1 cellular context compared by ENCODE assay signal in the genomic region with DNA sequence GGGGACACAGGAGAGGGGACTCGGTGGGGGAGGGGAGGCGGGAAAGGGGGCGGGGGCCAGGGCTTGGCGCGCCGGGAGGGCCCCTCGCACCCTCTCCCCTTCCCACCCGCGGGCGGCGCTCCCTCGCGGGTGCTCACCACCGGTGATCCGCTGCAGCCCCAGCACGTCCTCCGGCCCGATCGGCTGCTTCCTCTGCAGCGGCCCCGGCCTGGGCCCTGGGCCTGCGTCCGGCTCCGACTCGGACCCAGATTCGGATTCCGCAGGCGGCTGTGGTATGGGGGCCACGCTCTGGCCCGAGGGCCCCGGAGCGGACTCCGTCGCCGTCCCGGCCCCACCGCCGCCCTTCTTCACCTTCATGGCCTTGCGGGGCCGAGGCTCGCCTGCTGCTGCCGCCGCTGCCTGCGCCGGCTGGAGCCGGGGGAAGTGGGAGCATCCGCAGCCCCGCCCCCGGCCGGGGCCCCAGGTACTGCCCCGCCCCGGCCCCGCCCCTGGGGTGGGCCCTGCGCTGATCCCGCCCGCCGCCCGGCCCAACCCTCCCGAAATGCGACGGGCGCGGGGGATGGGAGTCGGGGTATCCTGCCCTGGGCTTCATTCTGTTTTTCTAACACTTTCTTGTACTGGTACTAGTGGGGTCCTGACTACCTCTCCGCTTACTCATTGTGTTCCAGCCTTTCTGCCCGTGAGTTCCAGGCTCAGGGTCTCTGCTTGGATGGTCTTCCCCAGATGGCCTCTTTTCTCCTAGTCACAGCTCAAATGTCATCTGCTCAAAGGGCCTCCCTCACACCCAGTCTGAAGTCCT.
TF ChIP-seq lines count a peak whose summit lies in the region.

A gene (minus strand): TSS at position 424 of the 799 bp plus-strand sequence. CDS start 67 bp downstream, at position 357.

TF ChIP-seq in HepG2, 621 proteins besides CTCF, POLR2A, EP300 and RAD21 (continued from another document and continues in another):
- TF ChIP-seq, protein P1, sequence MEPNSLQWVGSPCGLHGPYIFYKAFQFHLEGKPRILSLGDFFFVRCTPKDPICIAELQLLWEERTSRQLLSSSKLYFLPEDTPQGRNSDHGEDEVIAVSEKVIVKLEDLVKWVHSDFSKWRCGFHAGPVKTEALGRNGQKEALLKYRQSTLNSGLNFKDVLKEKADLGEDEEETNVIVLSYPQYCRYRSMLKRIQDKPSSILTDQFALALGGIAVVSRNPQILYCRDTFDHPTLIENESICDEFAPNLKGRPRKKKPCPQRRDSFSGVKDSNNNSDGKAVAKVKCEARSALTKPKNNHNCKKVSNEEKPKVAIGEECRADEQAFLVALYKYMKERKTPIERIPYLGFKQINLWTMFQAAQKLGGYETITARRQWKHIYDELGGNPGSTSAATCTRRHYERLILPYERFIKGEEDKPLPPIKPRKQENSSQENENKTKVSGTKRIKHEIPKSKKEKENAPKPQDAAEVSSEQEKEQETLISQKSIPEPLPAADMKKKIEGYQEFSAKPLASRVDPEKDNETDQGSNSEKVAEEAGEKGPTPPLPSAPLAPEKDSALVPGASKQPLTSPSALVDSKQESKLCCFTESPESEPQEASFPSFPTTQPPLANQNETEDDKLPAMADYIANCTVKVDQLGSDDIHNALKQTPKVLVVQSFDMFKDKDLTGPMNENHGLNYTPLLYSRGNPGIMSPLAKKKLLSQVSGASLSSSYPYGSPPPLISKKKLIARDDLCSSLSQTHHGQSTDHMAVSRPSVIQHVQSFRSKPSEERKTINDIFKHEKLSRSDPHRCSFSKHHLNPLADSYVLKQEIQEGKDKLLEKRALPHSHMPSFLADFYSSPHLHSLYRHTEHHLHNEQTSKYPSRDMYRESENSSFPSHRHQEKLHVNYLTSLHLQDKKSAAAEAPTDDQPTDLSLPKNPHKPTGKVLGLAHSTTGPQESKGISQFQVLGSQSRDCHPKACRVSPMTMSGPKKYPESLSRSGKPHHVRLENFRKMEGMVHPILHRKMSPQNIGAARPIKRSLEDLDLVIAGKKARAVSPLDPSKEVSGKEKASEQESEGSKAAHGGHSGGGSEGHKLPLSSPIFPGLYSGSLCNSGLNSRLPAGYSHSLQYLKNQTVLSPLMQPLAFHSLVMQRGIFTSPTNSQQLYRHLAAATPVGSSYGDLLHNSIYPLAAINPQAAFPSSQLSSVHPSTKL (CRISPR knock-in tag; IDR thresholded peaks at IDR 0.05) = peak; percentile 13; the same call in 1 of the 2 replicates
- TF ChIP-seq ERF (CRISPR knock-in tag; IDR thresholded peaks at IDR 0.05) (peak; percentile 58), XRCC5 (optimal IDR thresholded peaks at IDR 0.05; ENCODE audit: low read length) (no peak), ZNF292 (CRISPR knock-in tag; IDR thresholded peaks at IDR 0.05; ENCODE audit: borderline replicate concordance, low read depth) (no peak), ZNF713 (CRISPR knock-in tag; IDR thresholded peaks at IDR 0.05) (no peak), POLR2AphosphoS2 (IDR thresholded peaks at IDR 0.05; ENCODE audit: low read depth, low read length) (no peak), PAF1 (CRISPR knock-in tag; IDR thresholded peaks at IDR 0.05) (no peak), ESRRA (CRISPR knock-in tag; IDR thresholded peaks at IDR 0.05; ENCODE audit: low read depth) (no peak), ZNF253 (CRISPR knock-in tag; IDR thresholded peaks at IDR 0.05; ENCODE audit: borderline replicate concordance) (no peak), ZNF619 (CRISPR knock-in tag; IDR thresholded peaks at IDR 0.05) (no peak), STAT5B (CRISPR knock-in tag; IDR thresholded peaks at IDR 0.05) (no peak), ZNF556 (CRISPR knock-in tag; IDR thresholded peaks at IDR 0.05; ENCODE audit: borderline replicate concordance) (no peak), HNRNPLL (IDR thresholded peaks at IDR 0.05; ENCODE audit: low read depth, low read length, poor library complexity, severe bottlenecking) (peak; percentile 50), MATR3 (CRISPR knock-in tag; IDR thresholded peaks at IDR 0.05) (no peak), TRIM24 (CRISPR knock-in tag; IDR thresholded peaks at IDR 0.05) (no peak), YEATS4 (CRISPR knock-in tag; IDR thresholded peaks at IDR 0.05; ENCODE audit: borderline replicate concordance) (0 out of 2 replicates have a peak, but pooled peaks have one; percentile 46), BRCA1 (CRISPR knock-in tag; IDR thresholded peaks at IDR 0.05) (0 out of 2 replicates have a peak, but pooled peaks have one; percentile 48), ZNF768 (CRISPR knock-in tag; IDR thresholded peaks at IDR 0.05) (peak; percentile 55; the same call in 1 of the 2 replicates), SP4 (CRISPR knock-in tag; IDR thresholded peaks at IDR 0.05) (peak; percentile 87), NFE2L2 (IDR thresholded peaks at IDR 0.05; ENCODE audit: low read length) (no peak), ZSCAN21 (CRISPR knock-in tag; IDR thresholded peaks at IDR 0.05; ENCODE audit: borderline replicate concordance) (peak; percentile 72), THAP11 (CRISPR knock-in tag; IDR thresholded peaks at IDR 0.05) (peak; percentile 50), TCF12 (IDR thresholded peaks at IDR 0.05) (no peak), TCF12 (CRISPR knock-in tag; IDR thresholded peaks at IDR 0.05) (no peak), HMG20A (CRISPR knock-in tag; IDR thresholded peaks at IDR 0.05; ENCODE audit: borderline replicate concordance) (no peak), MXD4 (CRISPR knock-in tag; IDR thresholded peaks at IDR 0.05) (0 out of 2 replicates have a peak, but pooled peaks have one; percentile 41)
- TF ChIP-seq, protein P2, sequence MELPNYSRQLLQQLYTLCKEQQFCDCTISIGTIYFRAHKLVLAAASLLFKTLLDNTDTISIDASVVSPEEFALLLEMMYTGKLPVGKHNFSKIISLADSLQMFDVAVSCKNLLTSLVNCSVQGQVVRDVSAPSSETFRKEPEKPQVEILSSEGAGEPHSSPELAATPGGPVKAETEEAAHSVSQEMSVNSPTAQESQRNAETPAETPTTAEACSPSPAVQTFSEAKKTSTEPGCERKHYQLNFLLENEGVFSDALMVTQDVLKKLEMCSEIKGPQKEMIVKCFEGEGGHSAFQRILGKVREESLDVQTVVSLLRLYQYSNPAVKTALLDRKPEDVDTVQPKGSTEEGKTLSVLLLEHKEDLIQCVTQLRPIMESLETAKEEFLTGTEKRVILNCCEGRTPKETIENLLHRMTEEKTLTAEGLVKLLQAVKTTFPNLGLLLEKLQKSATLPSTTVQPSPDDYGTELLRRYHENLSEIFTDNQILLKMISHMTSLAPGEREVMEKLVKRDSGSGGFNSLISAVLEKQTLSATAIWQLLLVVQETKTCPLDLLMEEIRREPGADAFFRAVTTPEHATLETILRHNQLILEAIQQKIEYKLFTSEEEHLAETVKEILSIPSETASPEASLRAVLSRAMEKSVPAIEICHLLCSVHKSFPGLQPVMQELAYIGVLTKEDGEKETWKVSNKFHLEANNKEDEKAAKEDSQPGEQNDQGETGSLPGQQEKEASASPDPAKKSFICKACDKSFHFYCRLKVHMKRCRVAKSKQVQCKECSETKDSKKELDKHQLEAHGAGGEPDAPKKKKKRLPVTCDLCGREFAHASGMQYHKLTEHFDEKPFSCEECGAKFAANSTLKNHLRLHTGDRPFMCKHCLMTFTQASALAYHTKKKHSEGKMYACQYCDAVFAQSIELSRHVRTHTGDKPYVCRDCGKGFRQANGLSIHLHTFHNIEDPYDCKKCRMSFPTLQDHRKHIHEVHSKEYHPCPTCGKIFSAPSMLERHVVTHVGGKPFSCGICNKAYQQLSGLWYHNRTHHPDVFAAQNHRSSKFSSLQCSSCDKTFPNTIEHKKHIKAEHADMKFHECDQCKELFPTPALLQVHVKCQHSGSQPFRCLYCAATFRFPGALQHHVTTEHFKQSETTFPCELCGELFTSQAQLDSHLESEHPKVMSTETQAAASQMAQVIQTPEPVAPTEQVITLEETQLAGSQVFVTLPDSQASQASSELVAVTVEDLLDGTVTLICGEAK (IDR thresholded peaks at IDR 0.05) = no peak
- TF ChIP-seq, protein P2 (CRISPR knock-in tag; IDR thresholded peaks at IDR 0.05) = 0 out of 2 replicates have a peak, but pooled peaks have one; percentile 31
- TF ChIP-seq, protein P3, sequence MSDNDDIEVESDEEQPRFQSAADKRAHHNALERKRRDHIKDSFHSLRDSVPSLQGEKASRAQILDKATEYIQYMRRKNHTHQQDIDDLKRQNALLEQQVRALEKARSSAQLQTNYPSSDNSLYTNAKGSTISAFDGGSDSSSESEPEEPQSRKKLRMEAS (IDR thresholded peaks at IDR 0.05) = peak; percentile 52; the same call in 1 of the 2 replicates
- TF ChIP-seq, protein P4, sequence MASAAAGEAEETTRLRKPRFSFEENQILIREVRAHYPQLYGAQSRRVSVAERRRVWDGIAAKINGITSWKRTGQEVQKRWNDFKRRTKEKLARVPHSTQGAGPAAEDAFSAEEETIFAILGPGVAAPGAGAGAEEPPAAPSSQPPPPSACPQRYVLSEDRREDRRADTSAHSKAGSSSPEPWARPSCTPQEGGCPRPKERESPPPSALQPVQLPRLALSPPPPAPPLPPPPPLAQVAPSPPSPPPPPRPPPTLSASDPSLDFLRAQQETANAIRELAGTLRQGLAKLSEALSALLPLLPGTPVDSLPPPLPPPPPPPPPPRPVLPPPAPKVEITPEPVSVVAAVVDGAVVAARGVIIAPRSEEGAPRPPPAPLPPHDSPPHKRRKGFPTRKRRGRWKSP (CRISPR knock-in tag; IDR thresholded peaks at IDR 0.05) = no peak
- TF ChIP-seq, protein P5, sequence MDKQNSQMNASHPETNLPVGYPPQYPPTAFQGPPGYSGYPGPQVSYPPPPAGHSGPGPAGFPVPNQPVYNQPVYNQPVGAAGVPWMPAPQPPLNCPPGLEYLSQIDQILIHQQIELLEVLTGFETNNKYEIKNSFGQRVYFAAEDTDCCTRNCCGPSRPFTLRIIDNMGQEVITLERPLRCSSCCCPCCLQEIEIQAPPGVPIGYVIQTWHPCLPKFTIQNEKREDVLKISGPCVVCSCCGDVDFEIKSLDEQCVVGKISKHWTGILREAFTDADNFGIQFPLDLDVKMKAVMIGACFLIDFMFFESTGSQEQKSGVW (CRISPR knock-in tag; IDR thresholded peaks at IDR 0.05; ENCODE audit: borderline replicate concordance) = no peak
- TF ChIP-seq, protein P6, sequence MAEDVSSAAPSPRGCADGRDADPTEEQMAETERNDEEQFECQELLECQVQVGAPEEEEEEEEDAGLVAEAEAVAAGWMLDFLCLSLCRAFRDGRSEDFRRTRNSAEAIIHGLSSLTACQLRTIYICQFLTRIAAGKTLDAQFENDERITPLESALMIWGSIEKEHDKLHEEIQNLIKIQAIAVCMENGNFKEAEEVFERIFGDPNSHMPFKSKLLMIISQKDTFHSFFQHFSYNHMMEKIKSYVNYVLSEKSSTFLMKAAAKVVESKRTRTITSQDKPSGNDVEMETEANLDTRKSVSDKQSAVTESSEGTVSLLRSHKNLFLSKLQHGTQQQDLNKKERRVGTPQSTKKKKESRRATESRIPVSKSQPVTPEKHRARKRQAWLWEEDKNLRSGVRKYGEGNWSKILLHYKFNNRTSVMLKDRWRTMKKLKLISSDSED (CRISPR knock-in tag; IDR thresholded peaks at IDR 0.05) = no peak
- TF ChIP-seq, protein P7, sequence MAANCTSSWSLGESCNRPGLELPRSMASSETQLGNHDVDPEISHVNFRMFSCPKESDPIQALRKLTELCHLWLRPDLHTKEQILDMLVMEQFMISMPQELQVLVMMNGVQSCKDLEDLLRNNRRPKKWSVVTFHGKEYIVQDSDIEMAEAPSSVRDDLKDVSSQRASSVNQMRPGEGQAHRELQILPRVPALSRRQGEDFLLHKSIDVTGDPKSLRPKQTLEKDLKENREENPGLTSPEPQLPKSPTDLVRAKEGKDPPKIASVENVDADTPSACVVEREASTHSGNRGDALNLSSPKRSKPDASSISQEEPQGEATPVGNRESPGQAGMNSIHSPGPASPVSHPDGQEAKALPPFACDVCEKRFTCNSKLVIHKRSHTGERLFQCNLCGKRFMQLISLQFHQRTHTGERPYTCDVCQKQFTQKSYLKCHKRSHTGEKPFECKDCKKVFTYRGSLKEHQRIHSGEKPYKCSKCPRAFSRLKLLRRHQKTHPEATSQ (CRISPR knock-in tag; IDR thresholded peaks at IDR 0.05; ENCODE audit: borderline replicate concordance) = no peak
